Comparison of ENCODE assay signal across 20 cellular contexts in the genomic region with DNA sequence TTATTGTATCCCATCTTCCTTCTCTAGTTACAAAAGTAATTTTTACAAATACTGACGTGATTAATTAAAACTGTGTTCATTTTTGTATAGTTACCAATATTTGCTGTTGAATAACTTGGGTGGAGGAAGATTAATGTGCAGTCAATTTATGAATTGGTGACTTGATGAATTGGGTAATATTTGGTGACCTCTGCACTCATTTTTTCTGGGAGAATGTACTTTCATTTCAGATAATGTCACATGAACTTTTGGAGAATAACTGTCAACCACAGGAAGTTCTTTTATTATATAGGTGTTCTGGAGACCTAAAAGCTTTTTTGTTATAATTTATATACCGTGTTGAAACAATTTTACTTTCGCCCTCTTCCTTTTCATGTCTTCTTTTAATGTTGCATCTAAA.
"Had no signal": no experiment of that assay in that cellular context is flagged by ENCODE, and none has a peak within 500 bp of the region (broad histone marks: within the 10 kb centered on the region; RNA-seq: fewer than 3 reads in every experiment).

No MANE protein-coding gene starts in this region.

- H3K4me2 ChIP-seq: smooth muscle cell had no signal

- FAIRE-seq: frontal cortex, pancreas had no signal

- DNase-seq: activated B cell treated with CpG ODN at 0.5 μM for 24 hours; activated CD4-positive, alpha-beta memory T cell treated with anti-CD3 and anti-CD28 coated beads for 36 hours; activated CD4-positive, alpha-beta T cell treated with anti-CD3 and anti-CD28 coated beads for 4 hours; activated naive CD4-positive, alpha-beta T cell treated with anti-CD3 and anti-CD28 coated beads for 36 hours; activated T-cell treated with anti-CD3 and anti-CD28 coated beads, Interleukin-2, amount 50 U/mL, for 4 hours; amniotic stem cell; dorsolateral prefrontal cortex; endodermal cell; heart left ventricle; left ventricle myocardium inferior; pancreas; right lobe of liver; stimulated activated CD4-positive, alpha-beta T cell treated with anti-CD3 and anti-CD28 coated beads, Interleukin-4, amount 100 ng/mL, for 1 hour; stimulated activated naive CD8-positive, alpha-beta T cell treated with anti-CD3 and anti-CD28 coated beads, Interleukin-15, amount 100 ng/mL, for 72 hours; T-helper 1 cell; T-helper 9 cell had no signal

- H3K9me3 Mint-ChIP-seq: type B pancreatic cell had no signal

- H3K4me3 ChIP-seq: dorsolateral prefrontal cortex, heart left ventricle, left ventricle myocardium inferior, pancreas, right lobe of liver, smooth muscle cell had no signal

- H3K27me3 Mint-ChIP-seq: activated B cell treated with CpG ODN at 0.5 μM for 24 hours; activated CD4-positive, alpha-beta memory T cell treated with anti-CD3 and anti-CD28 coated beads for 36 hours; stimulated activated naive CD8-positive, alpha-beta T cell treated with anti-CD3 and anti-CD28 coated beads, Interleukin-15, amount 100 ng/mL, for 72 hours; type B pancreatic cell had no signal

- H3K4me1 ChIP-seq: heart left ventricle, left ventricle myocardium inferior, pancreas had no signal

- H3K4me3 Mint-ChIP-seq: activated B cell treated with CpG ODN at 0.5 μM for 24 hours; activated CD4-positive, alpha-beta memory T cell treated with anti-CD3 and anti-CD28 coated beads for 36 hours; activated naive CD4-positive, alpha-beta T cell treated with anti-CD3 and anti-CD28 coated beads for 36 hours; activated T-cell treated with anti-CD3 and anti-CD28 coated beads, Interleukin-2, amount 50 U/mL, for 4 hours; endodermal cell; stimulated activated naive CD8-positive, alpha-beta T cell treated with anti-CD3 and anti-CD28 coated beads, Interleukin-15, amount 100 ng/mL, for 72 hours; type B pancreatic cell had no signal

- H3K36me3 ChIP-seq: pancreas, right lobe of liver had no signal

- H3K9me3 ChIP-seq: pancreas, right lobe of liver had no signal

- ATAC-seq: activated T-cell treated with anti-CD3 and anti-CD28 coated beads, Interleukin-2, amount 50 U/mL, for 4 hours; heart left ventricle; pancreas; stimulated activated naive CD8-positive, alpha-beta T cell treated with anti-CD3 and anti-CD28 coated beads, Interleukin-15, amount 100 ng/mL, for 72 hours had no signal

- H3K27ac ChIP-seq: dorsolateral prefrontal cortex, epithelial cell of prostate, heart left ventricle, left ventricle myocardium inferior, pancreas, right lobe of liver had no signal

- H3K27ac Mint-ChIP-seq: activated B cell treated with CpG ODN at 0.5 μM for 24 hours; activated CD4-positive, alpha-beta memory T cell treated with anti-CD3 and anti-CD28 coated beads for 36 hours; activated naive CD4-positive, alpha-beta T cell treated with anti-CD3 and anti-CD28 coated beads for 36 hours; endodermal cell; type B pancreatic cell had no signal

- H3K27me3 ChIP-seq: dorsolateral prefrontal cortex, heart left ventricle, pancreas, right lobe of liver had no signal
